Comparison of ENCODE assay signal across 14 cellular contexts in genomic region chr17:74935585-74936469, GRCh38. TPM values are rescaled to one million over a fixed set of nuclear protein-coding genes. Genes with fewer than 3 reads are reported as not detected.
A peak's percentile ranks its signal among the peaks of the same experiment; 100 is the strongest.
DNase-seq lines count a peak whose midpoint lies in the region; ATAC-seq, FAIRE-seq and TF ChIP-seq lines count a peak whose summit lies in the region.
"Had no signal": no experiment of that assay in that cellular context is flagged by ENCODE, and none has a peak within 500 bp of the region (broad histone marks: within the 10 kb centered on the region; RNA-seq: fewer than 3 reads in every experiment).

A gene with protein sequence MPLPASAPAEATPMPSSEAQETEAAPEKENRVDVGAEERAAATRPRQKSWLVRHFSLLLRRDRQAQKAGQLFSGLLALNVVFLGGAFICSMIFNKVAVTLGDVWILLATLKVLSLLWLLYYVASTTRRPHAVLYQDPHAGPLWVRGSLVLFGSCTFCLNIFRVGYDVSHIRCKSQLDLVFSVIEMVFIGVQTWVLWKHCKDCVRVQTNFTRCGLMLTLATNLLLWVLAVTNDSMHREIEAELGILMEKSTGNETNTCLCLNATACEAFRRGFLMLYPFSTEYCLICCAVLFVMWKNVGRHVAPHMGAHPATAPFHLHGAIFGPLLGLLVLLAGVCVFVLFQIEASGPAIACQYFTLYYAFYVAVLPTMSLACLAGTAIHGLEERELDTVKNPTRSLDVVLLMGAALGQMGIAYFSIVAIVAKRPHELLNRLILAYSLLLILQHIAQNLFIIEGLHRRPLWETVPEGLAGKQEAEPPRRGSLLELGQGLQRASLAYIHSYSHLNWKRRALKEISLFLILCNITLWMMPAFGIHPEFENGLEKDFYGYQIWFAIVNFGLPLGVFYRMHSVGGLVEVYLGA (plus strand): TSS chr17:74935898. CDS start chr17:74935922, 24 bp downstream.

- POLR2A ChIA-PET in WTC11 (lab: Charles Lee), result no interaction called here

- peaks cover 85% of the 10 kb centered on the region for H3K27me3 Mint-ChIP-seq in WTC11 (ENCODE audit: low read depth)

- H3K9me3 Mint-ChIP-seq in WTC11, result no peaks in the 10 kb centered on the region
- H3K9me3 Mint-ChIP-seq: naive B cell had no signal

- H3K9ac ChIP-seq in kidney (ENCODE audit: low read length in 2 of 2), result no peak within 1 kb of the TSS

- H3K9me3 ChIP-seq in kidney (ENCODE audit: control insufficient read depth in 1 of 2, low read length in 2 of 2), result no peaks in the 10 kb centered on the region
- no peaks in the 10 kb centered on the region for H3K9me3 ChIP-seq in vagina
- H3K9me3 ChIP-seq: HAP-1, SJCRH30 had no signal

- H3K27ac ChIP-seq in kidney (ENCODE audit: low read depth in 2 of 2, low read length in 2 of 2) (no peak within 1 kb of the TSS), vagina (no peak within 1 kb of the TSS)
- H3K27ac ChIP-seq: SJCRH30 had no signal

- H3K4me3 ChIP-seq in kidney (ENCODE audit: low read length in 2 of 2) (no peak within 1 kb of the TSS), vagina (no peak within 1 kb of the TSS)
- H3K4me3 ChIP-seq: HAP-1, SJCRH30 had no signal

- CTCF ChIA-PET in WTC11 (lab: Charles Lee), result interaction anchor here (0.6 to 3.0 kb wide), 14 partner anchors 10 to 145 kb away, joined by 3 to 18 read pairs (median 4); partner anchors contain the start of genes FADS6, FDXR and OTOP2

- no peak for TF ChIP-seq POLR2A in vagina (IDR thresholded peaks at IDR 0.05)

- H3K36me3 Mint-ChIP-seq in WTC11, result no peaks in the 10 kb centered on the region
- H3K36me3 Mint-ChIP-seq: naive B cell had no signal

- H3K36me3 ChIP-seq in kidney (ENCODE audit: control insufficient read depth in 1 of 2, insufficient read depth in 2 of 2, low read length in 2 of 2), result no peaks in the 10 kb centered on the region
- H3K36me3 ChIP-seq in vagina, result no peaks in the 10 kb centered on the region
- H3K36me3 ChIP-seq: HAP-1, SJCRH30 had no signal

- no peaks in the 10 kb centered on the region for H3K27me3 ChIP-seq in vagina

- FAIRE-seq in kidney (lab: Jason Lieb, UNC), result no peak

- peaks cover 2% of the 10 kb centered on the region; the same call in 1 of the 2 replicates for H3K4me1 Mint-ChIP-seq in WTC11

- H3K4me3 Mint-ChIP-seq in WTC11, result peak within 1 kb of the TSS; percentile 67

- intact Hi-C loops in kidney (cut with DNase I), result no loop called here
- intact Hi-C loops in vagina (cut with DNase I), result no loop called here

- no peaks in the 10 kb centered on the region for H3K4me1 ChIP-seq in kidney (ENCODE audit: control insufficient read depth in 1 of 2, insufficient read depth in 1 of 2, low read depth in 1 of 2, low read length in 2 of 2)
- peaks cover 14% of the 10 kb centered on the region for H3K4me1 ChIP-seq in vagina
- H3K4me1 ChIP-seq: HAP-1, SJCRH30 had no signal

- ATAC-seq in WTC11 (peak; percentile 54), GM21717 (IDR thresholded peaks at IDR 0.05; ENCODE audit: unreplicated experiment) (no peak), GM18873 (IDR thresholded peaks at IDR 0.05; ENCODE audit: low FRiP score, unreplicated experiment) (no peak)

- TF ChIP-seq CTCF in WTC11 (IDR thresholded peaks at IDR 0.05), result no peak
- no peak for TF ChIP-seq CTCF in kidney (IDR thresholded peaks at IDR 0.05; ENCODE audit: borderline replicate concordance, extremely low read depth, insufficient read depth)
- no peak for TF ChIP-seq CTCF in vagina (IDR thresholded peaks at IDR 0.05)

- DNase-seq in COR-L47 (lab: John Stamatoyannopoulos, UW) (peak; percentile 79), NCI-H1105 (lab: John Stamatoyannopoulos, UW) (peak; percentile 71), WTC11 (ENCODE audit: low spot score) (peak; percentile 43), kidney (peak; percentile 59), NCI-H2171 (lab: John Stamatoyannopoulos, UW) (no peak), vagina (ENCODE audit: extremely low spot score in 2 of 2) (no peak)
- DNase-seq: dermis blood vessel endothelial cell, naive B cell, SJCRH30 had no signal

- H3K27ac Mint-ChIP-seq in WTC11, result no peak within 1 kb of the TSS
- H3K27ac Mint-ChIP-seq: naive B cell had no signal

TF ChIP-seq in WTC11, 78 proteins besides CTCF, POLR2A, EP300 and RAD21:
- TF ChIP-seq ZNF416 (CRISPR knock-in tag; IDR thresholded peaks at IDR 0.05) (no peak), ZNF317 (CRISPR knock-in tag; IDR thresholded peaks at IDR 0.05; ENCODE audit: borderline replicate concordance, low read depth) (no peak), FOXK1 (CRISPR knock-in tag; IDR thresholded peaks at IDR 0.05) (no peak), NR3C1 (CRISPR knock-in tag; conservative IDR thresholded peaks at IDR 0.05; ENCODE audit: low read depth) (no peak)
- TF ChIP-seq, protein P1, sequence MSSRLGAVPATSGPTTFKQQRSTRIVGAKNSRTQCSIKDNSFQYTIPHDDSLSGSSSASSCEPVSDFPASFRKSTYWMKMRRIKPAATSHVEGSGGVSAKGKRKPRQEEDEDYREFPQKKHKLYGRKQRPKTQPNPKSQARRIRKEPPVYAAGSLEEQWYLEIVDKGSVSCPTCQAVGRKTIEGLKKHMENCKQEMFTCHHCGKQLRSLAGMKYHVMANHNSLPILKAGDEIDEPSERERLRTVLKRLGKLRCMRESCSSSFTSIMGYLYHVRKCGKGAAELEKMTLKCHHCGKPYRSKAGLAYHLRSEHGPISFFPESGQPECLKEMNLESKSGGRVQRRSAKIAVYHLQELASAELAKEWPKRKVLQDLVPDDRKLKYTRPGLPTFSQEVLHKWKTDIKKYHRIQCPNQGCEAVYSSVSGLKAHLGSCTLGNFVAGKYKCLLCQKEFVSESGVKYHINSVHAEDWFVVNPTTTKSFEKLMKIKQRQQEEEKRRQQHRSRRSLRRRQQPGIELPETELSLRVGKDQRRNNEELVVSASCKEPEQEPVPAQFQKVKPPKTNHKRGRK (CRISPR knock-in tag; IDR thresholded peaks at IDR 0.05; ENCODE audit: borderline replicate concordance), result no peak

RNA-seq across cellular contexts. Expression of the gene that starts here (rescaled TPM):
- total RNA-seq in WTC11 (2021) (not detected in 3 replicates), kidney (not detected), vagina (0.74 TPM)
- not detected for polyA plus RNA-seq in kidney (ENCODE audit: insufficient read depth, low read depth, low replicate concordance)
- total RNA-seq: dermis blood vessel endothelial cell, kidney epithelial cell, SJCRH30 had no signal
- polyA plus RNA-seq: BJ had no signal

Comparison
In these comparisons a context has a peak if more than half of its experiments do, and no peak if none do; other contexts are left out.
1. Peak in DNase-seq and ATAC-seq in WTC11; RNA of the gene not detected or under 1 TPM.
2. Peak in DNase-seq in kidney; RNA of the gene not detected or under 1 TPM.
3. DNase-seq: peak in COR-L47 (single experiment) and NCI-H1105 (single experiment); none in NCI-H2171 (single experiment) and vagina (0 of 2).